Comparison of ENCODE assay signal across 2 cellular contexts in the genomic region with DNA sequence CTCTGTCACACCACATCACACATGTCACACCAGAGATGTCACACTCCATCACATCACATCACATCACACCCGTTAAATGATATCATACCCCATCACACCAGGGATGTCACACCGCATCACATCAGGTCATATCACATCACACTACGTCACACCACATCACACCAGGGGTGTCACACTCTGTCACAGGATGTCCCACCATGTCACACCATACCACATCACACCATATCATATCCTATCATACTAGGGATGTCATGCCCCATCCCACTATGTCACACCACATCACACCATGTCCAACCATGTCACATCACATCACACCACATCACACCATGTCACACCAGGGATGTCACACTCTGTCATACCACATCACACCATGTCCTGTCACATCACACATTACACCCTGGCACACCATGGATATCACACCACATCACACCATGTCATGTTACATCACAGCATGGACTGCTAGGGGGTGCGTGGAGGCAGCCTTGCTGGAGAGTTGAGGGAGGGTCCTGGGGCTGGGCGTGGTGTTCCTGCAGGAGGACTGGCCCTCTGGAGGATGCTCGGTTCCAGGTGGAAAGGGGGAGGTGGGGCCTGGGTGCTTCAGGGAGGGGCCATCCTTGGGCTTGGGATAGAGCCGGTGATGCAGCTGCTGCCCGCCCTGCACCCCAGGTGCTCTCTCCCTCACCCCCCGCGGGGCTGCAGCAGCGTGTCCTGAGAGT.
A peak's percentile ranks its signal among the peaks of the same experiment; 100 is the strongest.
TF ChIP-seq lines count a peak whose summit lies in the region.

No MANE protein-coding gene starts in this region.

TF ChIP-seq in HEK293, 187 proteins besides CTCF, POLR2A, EP300 and RAD21 (continued from another document and continues in another):
- TF ChIP-seq, protein P1, sequence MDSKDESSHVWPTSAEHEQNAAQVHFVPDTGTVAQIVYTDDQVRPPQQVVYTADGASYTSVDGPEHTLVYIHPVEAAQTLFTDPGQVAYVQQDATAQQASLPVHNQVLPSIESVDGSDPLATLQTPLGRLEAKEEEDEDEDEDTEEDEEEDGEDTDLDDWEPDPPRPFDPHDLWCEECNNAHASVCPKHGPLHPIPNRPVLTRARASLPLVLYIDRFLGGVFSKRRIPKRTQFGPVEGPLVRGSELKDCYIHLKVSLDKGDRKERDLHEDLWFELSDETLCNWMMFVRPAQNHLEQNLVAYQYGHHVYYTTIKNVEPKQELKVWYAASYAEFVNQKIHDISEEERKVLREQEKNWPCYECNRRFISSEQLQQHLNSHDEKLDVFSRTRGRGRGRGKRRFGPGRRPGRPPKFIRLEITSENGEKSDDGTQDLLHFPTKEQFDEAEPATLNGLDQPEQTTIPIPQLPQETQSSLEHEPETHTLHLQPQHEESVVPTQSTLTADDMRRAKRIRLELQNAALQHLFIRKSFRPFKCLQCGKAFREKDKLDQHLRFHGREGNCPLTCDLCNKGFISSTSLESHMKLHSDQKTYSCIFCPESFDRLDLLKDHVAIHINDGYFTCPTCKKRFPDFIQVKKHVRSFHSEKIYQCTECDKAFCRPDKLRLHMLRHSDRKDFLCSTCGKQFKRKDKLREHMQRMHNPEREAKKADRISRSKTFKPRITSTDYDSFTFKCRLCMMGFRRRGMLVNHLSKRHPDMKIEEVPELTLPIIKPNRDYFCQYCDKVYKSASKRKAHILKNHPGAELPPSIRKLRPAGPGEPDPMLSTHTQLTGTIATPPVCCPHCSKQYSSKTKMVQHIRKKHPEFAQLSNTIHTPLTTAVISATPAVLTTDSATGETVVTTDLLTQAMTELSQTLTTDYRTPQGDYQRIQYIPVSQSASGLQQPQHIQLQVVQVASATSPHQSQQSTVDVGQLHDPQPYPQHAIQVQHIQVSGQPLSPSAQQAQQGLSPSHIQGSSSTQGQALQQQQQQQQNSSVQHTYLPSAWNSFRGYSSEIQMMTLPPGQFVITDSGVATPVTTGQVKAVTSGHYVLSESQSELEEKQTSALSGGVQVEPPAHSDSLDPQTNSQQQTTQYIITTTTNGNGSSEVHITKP (tag by site-specific recombination; IDR thresholded peaks at IDR 0.05), result no peak
- TF ChIP-seq, protein P2, sequence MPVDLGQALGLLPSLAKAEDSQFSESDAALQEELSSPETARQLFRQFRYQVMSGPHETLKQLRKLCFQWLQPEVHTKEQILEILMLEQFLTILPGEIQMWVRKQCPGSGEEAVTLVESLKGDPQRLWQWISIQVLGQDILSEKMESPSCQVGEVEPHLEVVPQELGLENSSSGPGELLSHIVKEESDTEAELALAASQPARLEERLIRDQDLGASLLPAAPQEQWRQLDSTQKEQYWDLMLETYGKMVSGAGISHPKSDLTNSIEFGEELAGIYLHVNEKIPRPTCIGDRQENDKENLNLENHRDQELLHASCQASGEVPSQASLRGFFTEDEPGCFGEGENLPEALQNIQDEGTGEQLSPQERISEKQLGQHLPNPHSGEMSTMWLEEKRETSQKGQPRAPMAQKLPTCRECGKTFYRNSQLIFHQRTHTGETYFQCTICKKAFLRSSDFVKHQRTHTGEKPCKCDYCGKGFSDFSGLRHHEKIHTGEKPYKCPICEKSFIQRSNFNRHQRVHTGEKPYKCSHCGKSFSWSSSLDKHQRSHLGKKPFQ (tag by site-specific recombination; IDR thresholded peaks at IDR 0.05), result peak; percentile 92
- TF ChIP-seq ZNF423 (tag by site-specific recombination; IDR thresholded peaks at IDR 0.05) (no peak), ZBTB7A (tag by site-specific recombination; IDR thresholded peaks at IDR 0.05; ENCODE audit: low read depth) (no peak), ZFHX2 (tag by site-specific recombination; conservative IDR thresholded peaks at IDR 0.05) (no peak), ZNF747 (tag by site-specific recombination; IDR thresholded peaks at IDR 0.05) (no peak), ZNF175 (tag by site-specific recombination; IDR thresholded peaks at IDR 0.05) (no peak), ZNF529 (tag by site-specific recombination; IDR thresholded peaks at IDR 0.05; ENCODE audit: insufficient replicate concordance) (no peak), ZSCAN23 (tag by site-specific recombination; IDR thresholded peaks at IDR 0.05) (no peak), ZBTB8A (tag by site-specific recombination; IDR thresholded peaks at IDR 0.05) (no peak), ZNF394 (tag by site-specific recombination; IDR thresholded peaks at IDR 0.05; ENCODE audit: borderline replicate concordance) (no peak), ZNF560 (tag by site-specific recombination; IDR thresholded peaks at IDR 0.05; ENCODE audit: borderline replicate concordance) (no peak)
- TF ChIP-seq, protein P3, sequence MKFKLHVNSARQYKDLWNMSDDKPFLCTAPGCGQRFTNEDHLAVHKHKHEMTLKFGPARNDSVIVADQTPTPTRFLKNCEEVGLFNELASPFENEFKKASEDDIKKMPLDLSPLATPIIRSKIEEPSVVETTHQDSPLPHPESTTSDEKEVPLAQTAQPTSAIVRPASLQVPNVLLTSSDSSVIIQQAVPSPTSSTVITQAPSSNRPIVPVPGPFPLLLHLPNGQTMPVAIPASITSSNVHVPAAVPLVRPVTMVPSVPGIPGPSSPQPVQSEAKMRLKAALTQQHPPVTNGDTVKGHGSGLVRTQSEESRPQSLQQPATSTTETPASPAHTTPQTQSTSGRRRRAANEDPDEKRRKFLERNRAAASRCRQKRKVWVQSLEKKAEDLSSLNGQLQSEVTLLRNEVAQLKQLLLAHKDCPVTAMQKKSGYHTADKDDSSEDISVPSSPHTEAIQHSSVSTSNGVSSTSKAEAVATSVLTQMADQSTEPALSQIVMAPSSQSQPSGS (tag by site-specific recombination; IDR thresholded peaks at IDR 0.05; ENCODE audit: low read depth), result 0 out of 2 replicates have a peak, but pooled peaks have one; percentile 60
- TF ChIP-seq, protein P4, sequence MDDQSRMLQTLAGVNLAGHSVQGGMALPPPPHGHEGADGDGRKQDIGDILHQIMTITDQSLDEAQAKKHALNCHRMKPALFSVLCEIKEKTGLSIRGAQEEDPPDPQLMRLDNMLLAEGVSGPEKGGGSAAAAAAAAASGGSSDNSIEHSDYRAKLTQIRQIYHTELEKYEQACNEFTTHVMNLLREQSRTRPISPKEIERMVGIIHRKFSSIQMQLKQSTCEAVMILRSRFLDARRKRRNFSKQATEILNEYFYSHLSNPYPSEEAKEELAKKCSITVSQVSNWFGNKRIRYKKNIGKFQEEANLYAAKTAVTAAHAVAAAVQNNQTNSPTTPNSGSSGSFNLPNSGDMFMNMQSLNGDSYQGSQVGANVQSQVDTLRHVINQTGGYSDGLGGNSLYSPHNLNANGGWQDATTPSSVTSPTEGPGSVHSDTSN (CRISPR knock-in tag; IDR thresholded peaks at IDR 0.05), result no peak
- TF ChIP-seq, protein P5, sequence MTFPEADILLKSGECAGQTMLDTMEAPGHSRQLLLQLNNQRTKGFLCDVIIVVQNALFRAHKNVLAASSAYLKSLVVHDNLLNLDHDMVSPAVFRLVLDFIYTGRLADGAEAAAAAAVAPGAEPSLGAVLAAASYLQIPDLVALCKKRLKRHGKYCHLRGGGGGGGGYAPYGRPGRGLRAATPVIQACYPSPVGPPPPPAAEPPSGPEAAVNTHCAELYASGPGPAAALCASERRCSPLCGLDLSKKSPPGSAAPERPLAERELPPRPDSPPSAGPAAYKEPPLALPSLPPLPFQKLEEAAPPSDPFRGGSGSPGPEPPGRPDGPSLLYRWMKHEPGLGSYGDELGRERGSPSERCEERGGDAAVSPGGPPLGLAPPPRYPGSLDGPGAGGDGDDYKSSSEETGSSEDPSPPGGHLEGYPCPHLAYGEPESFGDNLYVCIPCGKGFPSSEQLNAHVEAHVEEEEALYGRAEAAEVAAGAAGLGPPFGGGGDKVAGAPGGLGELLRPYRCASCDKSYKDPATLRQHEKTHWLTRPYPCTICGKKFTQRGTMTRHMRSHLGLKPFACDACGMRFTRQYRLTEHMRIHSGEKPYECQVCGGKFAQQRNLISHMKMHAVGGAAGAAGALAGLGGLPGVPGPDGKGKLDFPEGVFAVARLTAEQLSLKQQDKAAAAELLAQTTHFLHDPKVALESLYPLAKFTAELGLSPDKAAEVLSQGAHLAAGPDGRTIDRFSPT (tag by site-specific recombination; IDR thresholded peaks at IDR 0.05), result no peak

TF ChIP-seq in GM12878, 131 proteins besides CTCF, POLR2A, EP300 and RAD21 (continued from another document):
- TF ChIP-seq, protein P6, sequence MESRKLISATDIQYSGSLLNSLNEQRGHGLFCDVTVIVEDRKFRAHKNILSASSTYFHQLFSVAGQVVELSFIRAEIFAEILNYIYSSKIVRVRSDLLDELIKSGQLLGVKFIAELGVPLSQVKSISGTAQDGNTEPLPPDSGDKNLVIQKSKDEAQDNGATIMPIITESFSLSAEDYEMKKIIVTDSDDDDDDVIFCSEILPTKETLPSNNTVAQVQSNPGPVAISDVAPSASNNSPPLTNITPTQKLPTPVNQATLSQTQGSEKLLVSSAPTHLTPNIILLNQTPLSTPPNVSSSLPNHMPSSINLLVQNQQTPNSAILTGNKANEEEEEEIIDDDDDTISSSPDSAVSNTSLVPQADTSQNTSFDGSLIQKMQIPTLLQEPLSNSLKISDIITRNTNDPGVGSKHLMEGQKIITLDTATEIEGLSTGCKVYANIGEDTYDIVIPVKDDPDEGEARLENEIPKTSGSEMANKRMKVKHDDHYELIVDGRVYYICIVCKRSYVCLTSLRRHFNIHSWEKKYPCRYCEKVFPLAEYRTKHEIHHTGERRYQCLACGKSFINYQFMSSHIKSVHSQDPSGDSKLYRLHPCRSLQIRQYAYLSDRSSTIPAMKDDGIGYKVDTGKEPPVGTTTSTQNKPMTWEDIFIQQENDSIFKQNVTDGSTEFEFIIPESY (IDR thresholded peaks at IDR 0.05), result no peak
- TF ChIP-seq, protein P7, sequence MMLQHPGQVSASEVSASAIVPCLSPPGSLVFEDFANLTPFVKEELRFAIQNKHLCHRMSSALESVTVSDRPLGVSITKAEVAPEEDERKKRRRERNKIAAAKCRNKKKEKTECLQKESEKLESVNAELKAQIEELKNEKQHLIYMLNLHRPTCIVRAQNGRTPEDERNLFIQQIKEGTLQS (IDR thresholded peaks at IDR 0.05; ENCODE audit: borderline replicate concordance, extremely low read depth, low read depth, low read length), result no peak
- no peak for TF ChIP-seq SMARCA5 (IDR thresholded peaks at IDR 0.05)
- TF ChIP-seq ZNF217 (IDR thresholded peaks at IDR 0.05), result no peak
- TF ChIP-seq, protein P8, sequence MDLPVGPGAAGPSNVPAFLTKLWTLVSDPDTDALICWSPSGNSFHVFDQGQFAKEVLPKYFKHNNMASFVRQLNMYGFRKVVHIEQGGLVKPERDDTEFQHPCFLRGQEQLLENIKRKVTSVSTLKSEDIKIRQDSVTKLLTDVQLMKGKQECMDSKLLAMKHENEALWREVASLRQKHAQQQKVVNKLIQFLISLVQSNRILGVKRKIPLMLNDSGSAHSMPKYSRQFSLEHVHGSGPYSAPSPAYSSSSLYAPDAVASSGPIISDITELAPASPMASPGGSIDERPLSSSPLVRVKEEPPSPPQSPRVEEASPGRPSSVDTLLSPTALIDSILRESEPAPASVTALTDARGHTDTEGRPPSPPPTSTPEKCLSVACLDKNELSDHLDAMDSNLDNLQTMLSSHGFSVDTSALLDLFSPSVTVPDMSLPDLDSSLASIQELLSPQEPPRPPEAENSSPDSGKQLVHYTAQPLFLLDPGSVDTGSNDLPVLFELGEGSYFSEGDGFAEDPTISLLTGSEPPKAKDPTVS (IDR thresholded peaks at IDR 0.05; ENCODE audit: low read depth, low read length), result no peak
- TF ChIP-seq YBX1 (IDR thresholded peaks at IDR 0.05), result no peak
- TF ChIP-seq HCFC1 (IDR thresholded peaks at IDR 0.05; ENCODE audit: low read length), result no peak
- no peak for TF ChIP-seq NR2F1 (conservative IDR thresholded peaks at IDR 0.05)
- no peak for TF ChIP-seq BRCA1 (IDR thresholded peaks at IDR 0.05; ENCODE audit: low read depth, low read length)
- no peak for TF ChIP-seq ESRRA (IDR thresholded peaks at IDR 0.05; ENCODE audit: low read length)
- TF ChIP-seq, protein P9, sequence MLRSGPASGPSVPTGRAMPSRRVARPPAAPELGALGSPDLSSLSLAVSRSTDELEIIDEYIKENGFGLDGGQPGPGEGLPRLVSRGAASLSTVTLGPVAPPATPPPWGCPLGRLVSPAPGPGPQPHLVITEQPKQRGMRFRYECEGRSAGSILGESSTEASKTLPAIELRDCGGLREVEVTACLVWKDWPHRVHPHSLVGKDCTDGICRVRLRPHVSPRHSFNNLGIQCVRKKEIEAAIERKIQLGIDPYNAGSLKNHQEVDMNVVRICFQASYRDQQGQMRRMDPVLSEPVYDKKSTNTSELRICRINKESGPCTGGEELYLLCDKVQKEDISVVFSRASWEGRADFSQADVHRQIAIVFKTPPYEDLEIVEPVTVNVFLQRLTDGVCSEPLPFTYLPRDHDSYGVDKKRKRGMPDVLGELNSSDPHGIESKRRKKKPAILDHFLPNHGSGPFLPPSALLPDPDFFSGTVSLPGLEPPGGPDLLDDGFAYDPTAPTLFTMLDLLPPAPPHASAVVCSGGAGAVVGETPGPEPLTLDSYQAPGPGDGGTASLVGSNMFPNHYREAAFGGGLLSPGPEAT (IDR thresholded peaks at IDR 0.05; ENCODE audit: low read depth), result no peak
- no peak for TF ChIP-seq STAT3 (IDR thresholded peaks at IDR 0.05; ENCODE audit: low read depth, low read length)
- TF ChIP-seq SP1 (IDR thresholded peaks at IDR 0.05; ENCODE audit: low read depth, low read length), result no peak
- TF ChIP-seq, protein P10, sequence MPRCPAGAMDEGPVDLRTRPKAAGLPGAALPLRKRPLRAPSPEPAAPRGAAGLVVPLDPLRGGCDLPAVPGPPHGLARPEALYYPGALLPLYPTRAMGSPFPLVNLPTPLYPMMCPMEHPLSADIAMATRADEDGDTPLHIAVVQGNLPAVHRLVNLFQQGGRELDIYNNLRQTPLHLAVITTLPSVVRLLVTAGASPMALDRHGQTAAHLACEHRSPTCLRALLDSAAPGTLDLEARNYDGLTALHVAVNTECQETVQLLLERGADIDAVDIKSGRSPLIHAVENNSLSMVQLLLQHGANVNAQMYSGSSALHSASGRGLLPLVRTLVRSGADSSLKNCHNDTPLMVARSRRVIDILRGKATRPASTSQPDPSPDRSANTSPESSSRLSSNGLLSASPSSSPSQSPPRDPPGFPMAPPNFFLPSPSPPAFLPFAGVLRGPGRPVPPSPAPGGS (IDR thresholded peaks at IDR 0.05; ENCODE audit: borderline replicate concordance, insufficient read depth, low read depth, low read length, poor library complexity, severe bottlenecking), result peak; percentile 71
- no peak for TF ChIP-seq CBFB (IDR thresholded peaks at IDR 0.05; ENCODE audit: low read depth)
- no peak for TF ChIP-seq PML (IDR thresholded peaks at IDR 0.05; ENCODE audit: low read length)
